ENCODE assay signal across 19 cellular contexts in the genomic region with DNA sequence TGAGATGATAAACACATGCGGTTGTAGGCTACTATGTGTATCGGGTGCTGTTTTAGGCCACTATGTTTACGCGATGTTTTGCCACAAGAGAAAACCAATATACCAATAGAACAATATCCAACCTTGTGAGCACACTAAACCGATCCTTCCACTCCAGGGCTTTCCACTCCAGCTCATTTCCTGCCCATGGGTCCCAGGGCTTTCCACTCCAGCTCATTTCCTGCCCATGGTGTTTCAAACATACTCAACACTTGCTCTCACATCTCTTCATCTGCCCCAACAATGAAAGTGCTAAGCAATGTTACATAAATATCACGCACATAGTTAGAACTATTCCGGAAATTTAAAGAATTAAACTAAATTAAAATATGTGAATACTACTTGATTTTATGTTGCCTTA.
"Had no signal": no experiment of that assay in that cellular context is flagged by ENCODE, and none has a peak within 500 bp of the region (broad histone marks: within the 10 kb centered on the region; RNA-seq: fewer than 3 reads in every experiment).

No MANE protein-coding gene starts in this region.

- DNase-seq: activated CD4-positive, alpha-beta T cell treated with anti-CD3 and anti-CD28 coated beads for 48 hours; activated CD8-positive, alpha-beta T cell treated with anti-CD3 and anti-CD28 coated beads, Interleukin-2, amount 10 ng/mL, durations not matched to agents 7 days and 5 days; activated naive CD4-positive, alpha-beta T cell treated with anti-CD3 and anti-CD28 coated beads, Interleukin-2, amount 50 U/mL, for 16 hours; activated T-cell treated with anti-CD3 and anti-CD28 coated beads, Interleukin-2, amount 50 U/mL, for 24 hours; kidney; naive B cell; stimulated activated CD4-positive, alpha-beta T cell treated with anti-CD3 and anti-CD28 coated beads, Interleukin-15, amount 100 ng/mL, for 24 hours; stimulated activated CD4-positive, alpha-beta T cell treated with anti-CD3 and anti-CD28 coated beads, Interleukin-2, amount 100 ng/mL, for 48 hours; stimulated activated naive CD8-positive, alpha-beta T cell treated with anti-CD3 and anti-CD28 coated beads, Interleukin-15, amount 100 ng/mL, for 72 hours had no signal

- H3K27ac ChIP-seq: epithelial cell of prostate, psoas muscle had no signal

- H3K27me3 Mint-ChIP-seq: type B pancreatic cell had no signal

- H3K4me3 Mint-ChIP-seq: activated CD8-positive, alpha-beta T cell treated with anti-CD3 and anti-CD28 coated beads, Interleukin-2, amount 10 ng/mL, durations not matched to agents 7 days and 5 days; activated T-cell treated with anti-CD3 and anti-CD28 coated beads, Interleukin-2, amount 50 U/mL, for 24 hours; naive B cell; neural crest cell; stimulated activated naive CD8-positive, alpha-beta T cell treated with anti-CD3 and anti-CD28 coated beads, Interleukin-15, amount 100 ng/mL, for 72 hours; type B pancreatic cell had no signal

- H3K4me1 ChIP-seq: ascending aorta, breast epithelium, psoas muscle had no signal

- H3K36me3 ChIP-seq: ascending aorta, breast epithelium, heart left ventricle, left lung had no signal

- H3K9me3 ChIP-seq: ascending aorta, breast epithelium, heart left ventricle, left lung, mucosa of descending colon, psoas muscle had no signal

- H3K36me3 Mint-ChIP-seq: naive B cell, type B pancreatic cell had no signal

- H3K4me3 ChIP-seq: ascending aorta, breast epithelium, heart left ventricle, left lung, mucosa of descending colon, psoas muscle, skin epidermis had no signal

- H3K27me3 ChIP-seq: ascending aorta, breast epithelium, left lung had no signal

- ATAC-seq: activated CD8-positive, alpha-beta T cell treated with anti-CD3 and anti-CD28 coated beads, Interleukin-2, amount 10 ng/mL, durations not matched to agents 7 days and 5 days; stimulated activated naive CD8-positive, alpha-beta T cell treated with anti-CD3 and anti-CD28 coated beads, Interleukin-15, amount 100 ng/mL, for 72 hours had no signal

- H3K9me3 Mint-ChIP-seq: activated T-cell treated with anti-CD3 and anti-CD28 coated beads, Interleukin-2, amount 50 U/mL, for 24 hours; naive B cell; neural crest cell; stimulated activated naive CD8-positive, alpha-beta T cell treated with anti-CD3 and anti-CD28 coated beads, Interleukin-15, amount 100 ng/mL, for 72 hours; type B pancreatic cell had no signal

- H3K4me1 Mint-ChIP-seq: naive B cell; neural crest cell; stimulated activated naive CD8-positive, alpha-beta T cell treated with anti-CD3 and anti-CD28 coated beads, Interleukin-15, amount 100 ng/mL, for 72 hours had no signal

- H3K27ac Mint-ChIP-seq: activated CD8-positive, alpha-beta T cell treated with anti-CD3 and anti-CD28 coated beads, Interleukin-2, amount 10 ng/mL, durations not matched to agents 7 days and 5 days; activated T-cell treated with anti-CD3 and anti-CD28 coated beads, Interleukin-2, amount 50 U/mL, for 24 hours; stimulated activated naive CD8-positive, alpha-beta T cell treated with anti-CD3 and anti-CD28 coated beads, Interleukin-15, amount 100 ng/mL, for 72 hours; type B pancreatic cell had no signal
